In the genomic region with DNA sequence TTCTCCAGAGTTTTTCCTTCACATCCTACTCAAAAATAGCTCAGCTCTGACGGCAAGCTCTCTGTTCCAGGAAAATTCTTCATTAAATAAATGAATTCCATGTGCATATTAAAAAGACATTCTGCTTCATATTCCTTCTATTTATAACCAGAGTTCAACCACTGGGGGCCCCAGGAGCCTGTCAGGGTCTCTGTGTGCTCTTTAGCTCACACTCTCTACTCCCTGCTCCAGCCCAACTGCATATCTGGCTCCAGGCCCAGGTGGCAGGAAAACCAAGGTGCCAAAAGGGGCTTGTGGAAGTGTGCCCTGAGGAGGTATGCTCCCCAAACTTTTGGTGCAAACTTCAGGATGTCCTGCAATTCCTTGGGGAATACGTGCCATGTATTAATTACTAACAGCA, we compare ENCODE assay signal across 17 cellular contexts.
DNase-seq lines count a peak whose midpoint lies in the region; ATAC-seq and TF ChIP-seq lines count a peak whose summit lies in the region.
"Had no signal": no experiment of that assay in that cellular context is flagged by ENCODE, and none has a peak within 500 bp of the region (broad histone marks: within the 10 kb centered on the region; RNA-seq: fewer than 3 reads in every experiment).

No MANE protein-coding gene starts in this region.

- H3K9me3 ChIP-seq in SK-N-SH (no peaks in the 10 kb centered on the region), right atrium auricular region (no peaks in the 10 kb centered on the region), MM.1S (replicated peaks; ENCODE audit: insufficient read depth, low read length) (no peaks in the 10 kb centered on the region)
- H3K9me3 ChIP-seq: BLaER1 had no signal

- CTCF ChIA-PET in SK-N-SH (lab: Yijun Ruan, JAX): interaction anchor here (1.1 kb wide), 1 partner anchor 28 kb away, joined by 3 read pairs; no protein-coding TSS in a partner anchor

- H4K20me1 ChIP-seq in SK-N-SH (ENCODE audit: insufficient read depth) (no peaks in the 10 kb centered on the region), MM.1S (ENCODE audit: insufficient read depth, low read length) (no peaks in the 10 kb centered on the region)
- H4K20me1 ChIP-seq: BLaER1 had no signal

- intact Hi-C loops in Right ventricle myocardium superior (cut with DNase I) (no loop called here), sciatic nerve (cut with DNase I) (no loop called here)

- TF ChIP-seq CTCF in SK-N-SH (IDR thresholded peaks at IDR 0.05) (no peak), right atrium auricular region (IDR thresholded peaks at IDR 0.05) (no peak), MM.1S (IDR thresholded peaks at IDR 0.05; ENCODE audit: low read length) (no peak)

- H3K36me3 ChIP-seq in SK-N-SH (replicated peaks in 1 of 2; ENCODE audit: control insufficient read depth in 1 of 2, insufficient read depth in 2 of 2, low read length in 1 of 2) (no peaks in the 10 kb centered on the region), right atrium auricular region (no peaks in the 10 kb centered on the region), MM.1S (replicated peaks; ENCODE audit: insufficient read depth, low read length) (no peaks in the 10 kb centered on the region), H7 (replicated peaks; ENCODE audit: control insufficient read depth, insufficient read depth, low read length) (no peaks in the 10 kb centered on the region)
- H3K36me3 ChIP-seq: BLaER1 had no signal

- H3K4me3 ChIP-seq in SK-N-SH (ENCODE audit: low read depth in 2 of 2, low read length in 1 of 2): no peak overlapping the region
- H3K4me3 ChIP-seq in right atrium auricular region: no peak overlapping the region
- no peak overlapping the region for H3K4me3 ChIP-seq in MM.1S (ENCODE audit: low read length)
- no peak overlapping the region for H3K4me3 ChIP-seq in H7 (ENCODE audit: insufficient read depth, low read depth, low read length)
- H3K4me3 ChIP-seq: BLaER1, GM23338 had no signal

- 73% methylated on average over 2 of the region's 2 CpGs for WGBS in SK-N-SH (ENCODE audit: low lambda C conversion rate)

- H3K4me2 ChIP-seq in SK-N-SH: no peak overlapping the region
- H3K4me2 ChIP-seq in MM.1S (ENCODE audit: low read depth, low read length): no peak overlapping the region
- H3K4me2 ChIP-seq: BLaER1, GM23338 had no signal

- TF ChIP-seq RAD21 in SK-N-SH (IDR thresholded peaks at IDR 0.05; ENCODE audit: low read length): no peak

- H2AFZ ChIP-seq in SK-N-SH (ENCODE audit: low read depth) (no peak overlapping the region), MM.1S (ENCODE audit: low read length) (no peak overlapping the region)
- H2AFZ ChIP-seq: GM23338 had no signal

- no peak overlapping the region for H3K9ac ChIP-seq in SK-N-SH
- H3K9ac ChIP-seq in MM.1S (ENCODE audit: low read length): no peak overlapping the region
- H3K9ac ChIP-seq: BLaER1 had no signal

- H3K27ac ChIP-seq in SK-N-SH (ENCODE audit: low read depth in 2 of 2, low read length in 1 of 2) (peak overlapping the region in 1 of 2 experiments; percentile 20; a peak in 2 of 4 replicates), right atrium auricular region (peak overlapping the region; percentile 20 to 22), MM.1S (ENCODE audit: low read length) (no peak overlapping the region)
- H3K27ac ChIP-seq: BLaER1 had no signal

- TF ChIP-seq EP300 in SK-N-SH (IDR thresholded peaks at IDR 0.05; ENCODE audit: borderline replicate concordance in 1 of 2, low read depth in 1 of 2, low read length in 1 of 2): no peak

- H3K27me3 ChIP-seq in SK-N-SH (ENCODE audit: insufficient read depth) (no peaks in the 10 kb centered on the region), right atrium auricular region (no peaks in the 10 kb centered on the region), MM.1S (replicated peaks; ENCODE audit: insufficient read depth, low read length) (no peaks in the 10 kb centered on the region), H7 (ENCODE audit: control insufficient read depth, insufficient read depth, low read length) (no peaks in the 10 kb centered on the region)
- H3K27me3 ChIP-seq: BLaER1 had no signal

- peaks cover 3 to 14% of the 10 kb centered on the region in 2 experiments; a peak in 2 of 4 replicates for H3K4me1 ChIP-seq in SK-N-SH (ENCODE audit: control insufficient read depth in 1 of 2, insufficient read depth in 2 of 2, low read depth in 1 of 2, low read length in 1 of 2)
- peaks cover 0 to 13% of the 10 kb centered on the region in 2 donors for H3K4me1 ChIP-seq in right atrium auricular region
- H3K4me1 ChIP-seq in MM.1S (ENCODE audit: low read length): no peaks in the 10 kb centered on the region
- H3K4me1 ChIP-seq: BLaER1 had no signal

- ATAC-seq in SK-N-SH treated with all-trans-retinoic acid at 6 μM for 48 hours (peak; percentile 63), Right ventricle myocardium superior (ENCODE audit: poor library complexity) (peak; percentile 90), sciatic nerve (peak; percentile 63)
- ATAC-seq: CD8-positive, alpha-beta T cell; GM23338; HCT116 had no signal

- H3F3A ChIP-seq in SK-N-SH (replicated peaks; ENCODE audit: insufficient read depth) (peaks cover 1% of the 10 kb centered on the region), MM.1S (ENCODE audit: insufficient read depth, low read length) (no peaks in the 10 kb centered on the region)

- DNase-seq in SK-N-SH: no peak
- peak; percentile 60 for DNase-seq in Right ventricle myocardium superior
- no peak for DNase-seq in right atrium auricular region (ENCODE audit: low spot score)
- DNase-seq in sciatic nerve (ENCODE audit: low spot score): no peak
- no peak for DNase-seq in MM.1S
- DNase-seq in H7: no peak
- no peak for DNase-seq in activated naive CD4-positive, alpha-beta T cell (lab: John Stamatoyannopoulos, UW)
- DNase-seq: 8988T; Calu3; CD8-positive, alpha-beta T cell; DMS79 treated with DMSO at 0.1 percent for 48 hours; GF-D8; HFFc6 had no signal

- POLR2A ChIA-PET in SK-N-SH (lab: Yijun Ruan, JAX): no interaction called here

- H3K9me2 ChIP-seq in SK-N-SH (no peaks in the 10 kb centered on the region), MM.1S (replicated peaks; ENCODE audit: insufficient read depth, low read length) (no peaks in the 10 kb centered on the region)

- H3K79me2 ChIP-seq in SK-N-SH (ENCODE audit: insufficient read depth): no peaks in the 10 kb centered on the region
- H3K79me2 ChIP-seq in MM.1S (ENCODE audit: low read length): no peaks in the 10 kb centered on the region

TF ChIP-seq in SK-N-SH treated with all-trans-retinoic acid at 6 μM for 48 hours, 23 proteins besides CTCF, POLR2A, EP300 and RAD21 (continues in another document):
- TF ChIP-seq, protein P1, sequence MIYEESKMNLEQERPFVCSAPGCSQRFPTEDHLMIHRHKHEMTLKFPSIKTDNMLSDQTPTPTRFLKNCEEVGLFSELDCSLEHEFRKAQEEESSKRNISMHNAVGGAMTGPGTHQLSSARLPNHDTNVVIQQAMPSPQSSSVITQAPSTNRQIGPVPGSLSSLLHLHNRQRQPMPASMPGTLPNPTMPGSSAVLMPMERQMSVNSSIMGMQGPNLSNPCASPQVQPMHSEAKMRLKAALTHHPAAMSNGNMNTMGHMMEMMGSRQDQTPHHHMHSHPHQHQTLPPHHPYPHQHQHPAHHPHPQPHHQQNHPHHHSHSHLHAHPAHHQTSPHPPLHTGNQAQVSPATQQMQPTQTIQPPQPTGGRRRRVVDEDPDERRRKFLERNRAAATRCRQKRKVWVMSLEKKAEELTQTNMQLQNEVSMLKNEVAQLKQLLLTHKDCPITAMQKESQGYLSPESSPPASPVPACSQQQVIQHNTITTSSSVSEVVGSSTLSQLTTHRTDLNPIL (CRISPR knock-in tag; IDR thresholded peaks at IDR 0.05; ENCODE audit: low read depth): no peak
- TF ChIP-seq ISL1 (CRISPR knock-in tag; IDR thresholded peaks at IDR 0.05) (no peak), TOX (CRISPR knock-in tag; IDR thresholded peaks at IDR 0.05; ENCODE audit: borderline replicate concordance) (no peak), GLIS3 (CRISPR knock-in tag; IDR thresholded peaks at IDR 0.05) (no peak), RARB (CRISPR knock-in tag; IDR thresholded peaks at IDR 0.05) (no peak)

TF ChIP-seq in SK-N-SH, 30 proteins besides CTCF, POLR2A, EP300 and RAD21 (continues in another document):
- TF ChIP-seq, protein P2, sequence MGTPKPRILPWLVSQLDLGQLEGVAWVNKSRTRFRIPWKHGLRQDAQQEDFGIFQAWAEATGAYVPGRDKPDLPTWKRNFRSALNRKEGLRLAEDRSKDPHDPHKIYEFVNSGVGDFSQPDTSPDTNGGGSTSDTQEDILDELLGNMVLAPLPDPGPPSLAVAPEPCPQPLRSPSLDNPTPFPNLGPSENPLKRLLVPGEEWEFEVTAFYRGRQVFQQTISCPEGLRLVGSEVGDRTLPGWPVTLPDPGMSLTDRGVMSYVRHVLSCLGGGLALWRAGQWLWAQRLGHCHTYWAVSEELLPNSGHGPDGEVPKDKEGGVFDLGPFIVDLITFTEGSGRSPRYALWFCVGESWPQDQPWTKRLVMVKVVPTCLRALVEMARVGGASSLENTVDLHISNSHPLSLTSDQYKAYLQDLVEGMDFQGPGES (IDR thresholded peaks at IDR 0.05; ENCODE audit: low read depth, low read length): no peak
- TF ChIP-seq MEF2A (IDR thresholded peaks at IDR 0.05; ENCODE audit: borderline replicate concordance, low read depth) (no peak), EZH2phosphoT487 (IDR thresholded peaks at IDR 0.05; ENCODE audit: borderline replicate concordance, low read depth) (no peak), YY1 (IDR thresholded peaks at IDR 0.05; ENCODE audit: low read depth) (no peak)
- TF ChIP-seq, protein P3, sequence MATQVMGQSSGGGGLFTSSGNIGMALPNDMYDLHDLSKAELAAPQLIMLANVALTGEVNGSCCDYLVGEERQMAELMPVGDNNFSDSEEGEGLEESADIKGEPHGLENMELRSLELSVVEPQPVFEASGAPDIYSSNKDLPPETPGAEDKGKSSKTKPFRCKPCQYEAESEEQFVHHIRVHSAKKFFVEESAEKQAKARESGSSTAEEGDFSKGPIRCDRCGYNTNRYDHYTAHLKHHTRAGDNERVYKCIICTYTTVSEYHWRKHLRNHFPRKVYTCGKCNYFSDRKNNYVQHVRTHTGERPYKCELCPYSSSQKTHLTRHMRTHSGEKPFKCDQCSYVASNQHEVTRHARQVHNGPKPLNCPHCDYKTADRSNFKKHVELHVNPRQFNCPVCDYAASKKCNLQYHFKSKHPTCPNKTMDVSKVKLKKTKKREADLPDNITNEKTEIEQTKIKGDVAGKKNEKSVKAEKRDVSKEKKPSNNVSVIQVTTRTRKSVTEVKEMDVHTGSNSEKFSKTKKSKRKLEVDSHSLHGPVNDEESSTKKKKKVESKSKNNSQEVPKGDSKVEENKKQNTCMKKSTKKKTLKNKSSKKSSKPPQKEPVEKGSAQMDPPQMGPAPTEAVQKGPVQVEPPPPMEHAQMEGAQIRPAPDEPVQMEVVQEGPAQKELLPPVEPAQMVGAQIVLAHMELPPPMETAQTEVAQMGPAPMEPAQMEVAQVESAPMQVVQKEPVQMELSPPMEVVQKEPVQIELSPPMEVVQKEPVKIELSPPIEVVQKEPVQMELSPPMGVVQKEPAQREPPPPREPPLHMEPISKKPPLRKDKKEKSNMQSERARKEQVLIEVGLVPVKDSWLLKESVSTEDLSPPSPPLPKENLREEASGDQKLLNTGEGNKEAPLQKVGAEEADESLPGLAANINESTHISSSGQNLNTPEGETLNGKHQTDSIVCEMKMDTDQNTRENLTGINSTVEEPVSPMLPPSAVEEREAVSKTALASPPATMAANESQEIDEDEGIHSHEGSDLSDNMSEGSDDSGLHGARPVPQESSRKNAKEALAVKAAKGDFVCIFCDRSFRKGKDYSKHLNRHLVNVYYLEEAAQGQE (IDR thresholded peaks at IDR 0.05; ENCODE audit: low read depth, low read length): no peak
